In the genomic region with DNA sequence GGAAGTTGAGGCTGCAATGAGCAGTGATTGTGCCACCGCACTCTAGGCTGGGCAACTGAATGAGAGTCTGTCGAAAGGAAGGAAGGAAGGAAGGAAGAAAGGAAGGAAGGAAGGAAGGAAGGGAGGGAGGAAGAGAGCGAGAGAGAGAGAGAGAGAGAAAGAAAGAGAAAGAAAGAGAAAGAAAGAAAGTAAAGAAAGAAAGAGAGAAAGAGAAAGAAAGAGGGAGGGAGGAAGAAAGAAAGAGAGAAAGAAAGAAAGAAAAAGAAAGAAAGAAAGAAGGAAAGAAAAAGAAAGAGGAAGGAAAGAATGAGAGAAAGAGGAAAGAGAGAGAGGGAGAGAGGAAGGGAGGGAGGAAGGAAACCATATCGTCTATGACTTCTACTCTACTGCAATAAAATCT, we compare ENCODE assay signal across 39 cellular contexts.
"Had no signal": no experiment of that assay in that cellular context is flagged by ENCODE, and none has a peak within 500 bp of the region (broad histone marks: within the 10 kb centered on the region; RNA-seq: fewer than 3 reads in every experiment).

No MANE protein-coding gene starts in this region.

- H3K4me1 Mint-ChIP-seq: activated naive CD4-positive, alpha-beta T cell treated with anti-CD3 and anti-CD28 coated beads, Interleukin-2, amount 10 ng/mL, durations not matched to agents 7 days and 5 days; activated naive CD4-positive, alpha-beta T cell treated with anti-CD3 and anti-CD28 coated beads, Interleukin-2, amount 50 U/mL, for 24 hours; activated naive CD8-positive, alpha-beta T cell treated with anti-CD3 and anti-CD28 coated beads for 36 hours; activated naive CD8-positive, alpha-beta T cell treated with anti-CD3 and anti-CD28 coated beads, Interleukin-2, amount 10 ng/mL, durations not matched to agents 7 days and 5 days; activated naive CD8-positive, alpha-beta T cell treated with anti-CD3 and anti-CD28 coated beads, Interleukin-2, amount 50 U/mL, for 24 hours; activated T-helper 17 cell treated with anti-CD3 and anti-CD28 coated beads, Interleukin-2, amount 50 U/mL, for 72 hours; brain; central memory CD8-positive, alpha-beta T cell had no signal

- H3K4me3 ChIP-seq: adrenal gland, ascending aorta, body of pancreas, breast epithelium, cardiac muscle cell had no signal

- H3K9me3 Mint-ChIP-seq: activated naive CD4-positive, alpha-beta T cell treated with anti-CD3 and anti-CD28 coated beads for 36 hours; activated naive CD4-positive, alpha-beta T cell treated with anti-CD3 and anti-CD28 coated beads, Interleukin-2, amount 10 ng/mL, durations not matched to agents 7 days and 5 days; activated naive CD4-positive, alpha-beta T cell treated with anti-CD3 and anti-CD28 coated beads, Interleukin-2, amount 50 U/mL, for 24 hours; activated naive CD4-positive, alpha-beta T cell treated with anti-CD3 and anti-CD28 coated beads, Interleukin-2, amount 50 U/mL, for 72 hours; activated naive CD8-positive, alpha-beta T cell treated with anti-CD3 and anti-CD28 coated beads for 36 hours; activated naive CD8-positive, alpha-beta T cell treated with anti-CD3 and anti-CD28 coated beads, Interleukin-2, amount 10 ng/mL, durations not matched to agents 7 days and 5 days; activated naive CD8-positive, alpha-beta T cell treated with anti-CD3 and anti-CD28 coated beads, Interleukin-2, amount 50 U/mL, for 24 hours; activated T-cell treated with anti-CD3 and anti-CD28 coated beads, Interleukin-2, amount 50 U/mL, for 24 hours; activated T-cell treated with anti-CD3 and anti-CD28 coated beads, Interleukin-2, amount 50 U/mL, for 4 hours; activated T-cell treated with anti-CD3 and anti-CD28 coated beads, Interleukin-2, amount 50 U/mL, for 72 hours; activated T-helper 1 cell treated with anti-CD3 and anti-CD28 coated beads, Interleukin-12 subunit alpha, Interleukin-12 subunit beta, Interleukin-2, Interleukin-4 antibody, amounts not matched to agents 30 ng/mL and 10 ng/mL and 1 ng/mL, durations not matched to agents 14 hours and 24 hours and 36 hours; activated T-helper 17 cell treated with anti-CD3 and anti-CD28 coated beads, Interleukin-2, amount 50 U/mL, for 72 hours; activated T-helper 2 cell treated with anti-CD3 and anti-CD28 coated beads, Interferon-gamma antibody, Interleukin-2, Interleukin-4, amounts not matched to agents 10 μg/mL and 5 μg/mL and 100 μg/mL, durations not matched to agents 14 hours and 24 hours and 36 hours; central memory CD8-positive, alpha-beta T cell had no signal

- H3K27ac Mint-ChIP-seq: activated naive CD4-positive, alpha-beta T cell treated with anti-CD3 and anti-CD28 coated beads for 36 hours; activated naive CD4-positive, alpha-beta T cell treated with anti-CD3 and anti-CD28 coated beads, Interleukin-2, amount 10 ng/mL, durations not matched to agents 7 days and 5 days; activated naive CD4-positive, alpha-beta T cell treated with anti-CD3 and anti-CD28 coated beads, Interleukin-2, amount 50 U/mL, for 24 hours; activated naive CD4-positive, alpha-beta T cell treated with anti-CD3 and anti-CD28 coated beads, Interleukin-2, amount 50 U/mL, for 72 hours; activated naive CD8-positive, alpha-beta T cell; activated naive CD8-positive, alpha-beta T cell treated with anti-CD3 and anti-CD28 coated beads for 36 hours; activated naive CD8-positive, alpha-beta T cell treated with anti-CD3 and anti-CD28 coated beads, Interleukin-2, amount 10 ng/mL, durations not matched to agents 7 days and 5 days; activated naive CD8-positive, alpha-beta T cell treated with anti-CD3 and anti-CD28 coated beads, Interleukin-2, amount 50 U/mL, for 24 hours; activated T-cell treated with anti-CD3 and anti-CD28 coated beads, Interleukin-2, amount 50 U/mL, for 24 hours; activated T-cell treated with anti-CD3 and anti-CD28 coated beads, Interleukin-2, amount 50 U/mL, for 72 hours; activated T-helper 1 cell treated with anti-CD3 and anti-CD28 coated beads, Interleukin-12 subunit alpha, Interleukin-12 subunit beta, Interleukin-2, Interleukin-4 antibody, amounts not matched to agents 30 ng/mL and 10 ng/mL and 1 ng/mL, durations not matched to agents 14 hours and 24 hours and 36 hours; activated T-helper 17 cell treated with anti-CD3 and anti-CD28 coated beads, Interleukin-2, amount 50 U/mL, for 72 hours; activated T-helper 2 cell treated with anti-CD3 and anti-CD28 coated beads, Interferon-gamma antibody, Interleukin-2, Interleukin-4, amounts not matched to agents 10 μg/mL and 5 μg/mL and 100 μg/mL, durations not matched to agents 14 hours and 24 hours and 36 hours; brain had no signal

- H3K4me1 ChIP-seq: adrenal gland, ascending aorta, body of pancreas, breast epithelium had no signal

- FAIRE-seq: astrocyte, bronchial epithelial cell had no signal

- H3K27me3 Mint-ChIP-seq: activated naive CD4-positive, alpha-beta T cell treated with anti-CD3 and anti-CD28 coated beads, Interleukin-2, amount 10 ng/mL, durations not matched to agents 7 days and 5 days; brain had no signal

- ATAC-seq: activated naive CD4-positive, alpha-beta T cell treated with anti-CD3 and anti-CD28 coated beads, Interleukin-2, amount 50 U/mL, for 72 hours; activated naive CD8-positive, alpha-beta T cell treated with anti-CD3 and anti-CD28 coated beads, Interleukin-2, amount 50 U/mL, for 24 hours; activated T-cell treated with anti-CD3 and anti-CD28 coated beads, Interleukin-2, amount 50 U/mL, for 4 hours; activated T-cell treated with anti-CD3 and anti-CD28 coated beads, Interleukin-2, amount 50 U/mL, for 72 hours; activated T-helper 17 cell treated with anti-CD3 and anti-CD28 coated beads, Interleukin-2, amount 50 U/mL, for 72 hours; body of pancreas had no signal

- H3K36me3 ChIP-seq: adrenal gland, ascending aorta, brain microvascular endothelial cell, breast epithelium, cardiac muscle cell had no signal

- H3K9me3 ChIP-seq: adrenal gland, ascending aorta, body of pancreas, breast epithelium had no signal

- H3K27me3 ChIP-seq: adrenal gland, ascending aorta, body of pancreas, brain microvascular endothelial cell, breast epithelium, cardiac muscle cell had no signal

- H3K4me3 Mint-ChIP-seq: activated naive CD4-positive, alpha-beta T cell treated with anti-CD3 and anti-CD28 coated beads for 36 hours; activated naive CD4-positive, alpha-beta T cell treated with anti-CD3 and anti-CD28 coated beads, Interleukin-2, amount 10 ng/mL, durations not matched to agents 7 days and 5 days; activated naive CD4-positive, alpha-beta T cell treated with anti-CD3 and anti-CD28 coated beads, Interleukin-2, amount 50 U/mL, for 24 hours; activated naive CD8-positive, alpha-beta T cell; activated naive CD8-positive, alpha-beta T cell treated with anti-CD3 and anti-CD28 coated beads for 36 hours; activated naive CD8-positive, alpha-beta T cell treated with anti-CD3 and anti-CD28 coated beads, Interleukin-2, amount 10 ng/mL, durations not matched to agents 7 days and 5 days; activated naive CD8-positive, alpha-beta T cell treated with anti-CD3 and anti-CD28 coated beads, Interleukin-2, amount 50 U/mL, for 24 hours; activated T-cell treated with anti-CD3 and anti-CD28 coated beads, Interleukin-2, amount 50 U/mL, for 24 hours; activated T-cell treated with anti-CD3 and anti-CD28 coated beads, Interleukin-2, amount 50 U/mL, for 4 hours; activated T-cell treated with anti-CD3 and anti-CD28 coated beads, Interleukin-2, amount 50 U/mL, for 72 hours; activated T-helper 1 cell treated with anti-CD3 and anti-CD28 coated beads, Interleukin-12 subunit alpha, Interleukin-12 subunit beta, Interleukin-2, Interleukin-4 antibody, amounts not matched to agents 30 ng/mL and 10 ng/mL and 1 ng/mL, durations not matched to agents 14 hours and 24 hours and 36 hours; activated T-helper 17 cell treated with anti-CD3 and anti-CD28 coated beads, Interleukin-2, amount 50 U/mL, for 72 hours; brain; central memory CD8-positive, alpha-beta T cell had no signal

- DNase-seq: activated effector memory CD4-positive, alpha-beta T cell treated with anti-CD3 and anti-CD28 coated beads, Interleukin-2, amount 50 U/mL, for 16 hours; activated effector memory CD4-positive, alpha-beta T cell treated with Interleukin-2 at 50 U/mL for 16 hours; activated gamma-delta T cell; activated gamma-delta T cell treated with Interleukin-2 at 50 U/mL for 16 hours; activated naive CD4-positive, alpha-beta T cell; activated naive CD4-positive, alpha-beta T cell treated with anti-CD3 and anti-CD28 coated beads for 36 hours; activated naive CD4-positive, alpha-beta T cell treated with anti-CD3 and anti-CD28 coated beads, Interleukin-2, amount 10 ng/mL, durations not matched to agents 7 days and 5 days; activated naive CD4-positive, alpha-beta T cell treated with anti-CD3 and anti-CD28 coated beads, Interleukin-2, amount 50 U/mL, for 16 hours; activated naive CD4-positive, alpha-beta T cell treated with Interleukin-2 at 50 U/mL for 16 hours; activated naive CD8-positive, alpha-beta T cell treated with anti-CD3 and anti-CD28 coated beads for 36 hours; activated naive CD8-positive, alpha-beta T cell treated with anti-CD3 and anti-CD28 coated beads, Interleukin-2, amount 10 ng/mL, durations not matched to agents 7 days and 5 days; activated naive CD8-positive, alpha-beta T cell treated with anti-CD3 and anti-CD28 coated beads, Interleukin-2, amount 50 U/mL, for 24 hours; activated T-cell treated with anti-CD3 and anti-CD28 coated beads, Interleukin-2, amount 50 U/mL, for 24 hours; activated T-cell treated with anti-CD3 and anti-CD28 coated beads, Interleukin-2, amount 50 U/mL, for 4 hours; activated T-cell treated with anti-CD3 and anti-CD28 coated beads, Interleukin-2, amount 50 U/mL, for 48 hours; activated T-cell treated with anti-CD3 and anti-CD28 coated beads, Interleukin-2, amount 50 U/mL, for 72 hours; adrenal gland; amniotic stem cell; amygdala; anterior cingulate cortex; aorta; body of pancreas; brain microvascular endothelial cell; caudate nucleus; central memory CD4-positive, alpha-beta T cell; cerebellar nuclear complex had no signal

- H3K27ac ChIP-seq: adrenal gland, ascending aorta, body of pancreas, brain microvascular endothelial cell, breast epithelium, cardiac muscle cell had no signal
